15 cellular contexts compared by ENCODE assay signal in the genomic region with DNA sequence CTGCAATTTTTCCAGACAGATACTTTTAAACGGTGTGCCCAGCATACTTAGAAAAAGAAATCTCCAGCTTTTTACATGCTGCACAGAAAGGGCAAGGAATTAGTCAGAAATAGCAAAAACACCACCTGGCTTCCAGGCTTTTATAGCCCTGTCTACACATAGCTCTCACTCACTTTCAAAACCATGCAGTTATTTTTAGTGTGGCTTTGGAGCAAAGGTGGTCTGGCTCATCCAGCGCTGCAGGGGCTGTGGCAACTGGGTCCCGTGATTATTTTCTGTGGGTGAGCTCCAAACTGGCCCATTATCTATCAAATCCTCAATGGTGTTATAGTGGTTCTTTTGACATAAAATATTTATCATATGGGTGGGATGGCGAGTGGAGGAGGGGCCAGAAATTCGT. TPM values are rescaled to one million over a fixed set of nuclear protein-coding genes. Genes with fewer than 3 reads are reported as not detected.
DNase-seq lines count a peak whose midpoint lies in the region; ATAC-seq and TF ChIP-seq lines count a peak whose summit lies in the region.
"Had no signal": no experiment of that assay in that cellular context is flagged by ENCODE, and none has a peak within 500 bp of the region (broad histone marks: within the 10 kb centered on the region; RNA-seq: fewer than 3 reads in every experiment).

No MANE protein-coding gene starts in this region.

- H3K4me3 Mint-ChIP-seq in chondrocyte (ENCODE audit: unreplicated experiment), result no peak overlapping the region
- H3K4me3 Mint-ChIP-seq: CD14-positive monocyte had no signal

- no peak for TF ChIP-seq CTCF in chondrocyte (IDR thresholded peaks at IDR 0.05)
- no peak for TF ChIP-seq CTCF in heart left ventricle (IDR thresholded peaks at IDR 0.05)
- TF ChIP-seq CTCF in transverse colon (IDR thresholded peaks at IDR 0.05), result no peak

- in situ Hi-C loops in transverse colon (cut with MboI; ENCODE audit: low pct_ligation_motif_present in 1 of 4, low pct_unique_long_range_greater_than_20kb in 1 of 4, low sequenced_read_pairs in 3 of 4), result no loop called here

- no peak overlapping the region for H2AFZ ChIP-seq in trophoblast cell (ENCODE audit: insufficient read depth, low read length, poor library complexity)

- H4K91ac ChIP-seq in trophoblast cell (ENCODE audit: low read depth, low read length), result no peak overlapping the region

- no peak for TF ChIP-seq EP300 in transverse colon (IDR thresholded peaks at IDR 0.05; ENCODE audit: low read depth)

- H4K8ac ChIP-seq in trophoblast cell (ENCODE audit: low read depth, low read length), result no peak overlapping the region

- H3K36me3 ChIP-seq in heart left ventricle (peaks cover 0 to 16% (median 2%) of the 10 kb centered on the region in 9 donors), trophoblast cell (ENCODE audit: control insufficient read depth in 1 of 2, insufficient read depth in 2 of 2, low read length in 2 of 2) (peaks cover 18 to 25% of the 10 kb centered on the region in 2 experiments), transverse colon (no peaks in the 10 kb centered on the region)

- intact Hi-C loops in heart left ventricle (cut with DNase I), result loop anchor here in 1 of 10 donors (5.0 kb wide), 1 partner anchor 48 kb away; no protein-coding TSS in a partner anchor
- intact Hi-C loops in transverse colon (cut with DNase I; ENCODE audit: low total_unique reads), result no loop called here

- H3K4ac ChIP-seq in trophoblast cell (ENCODE audit: low read depth, low read length), result no peak overlapping the region

- peak overlapping the region in 11 of 12 donors; percentile 4 to 84 (median 49) for H3K27ac ChIP-seq in heart left ventricle
- H3K27ac ChIP-seq in trophoblast cell (ENCODE audit: low read depth, low read length), result peak overlapping the region; percentile 21
- peak overlapping the region; percentile 62 to 84 (median 81) for H3K27ac ChIP-seq in transverse colon

- peak overlapping the region; percentile 99 for H3K27ac Mint-ChIP-seq in chondrocyte (ENCODE audit: unreplicated experiment)
- H3K27ac Mint-ChIP-seq: CD14-positive monocyte had no signal

- no peak overlapping the region for H3K23ac ChIP-seq in trophoblast cell (ENCODE audit: low read length)

- H2BK5ac ChIP-seq in trophoblast cell (ENCODE audit: low read depth, low read length, poor library complexity), result no peak overlapping the region

- no peaks in the 10 kb centered on the region for H3K9me3 ChIP-seq in heart left ventricle
- no peaks in the 10 kb centered on the region for H3K9me3 ChIP-seq in trophoblast cell (ENCODE audit: insufficient read depth, low read depth, low read length)
- no peaks in the 10 kb centered on the region for H3K9me3 ChIP-seq in transverse colon

- no peak overlapping the region for H3K4me3 ChIP-seq in heart left ventricle
- H3K4me3 ChIP-seq in trophoblast cell (ENCODE audit: low read depth, low read length), result no peak overlapping the region
- H3K4me3 ChIP-seq in transverse colon, result no peak overlapping the region
- H3K4me3 ChIP-seq: K562 had no signal

- H4K12ac ChIP-seq in trophoblast cell (ENCODE audit: low read depth, low read length), result no peak overlapping the region

- TF ChIP-seq POLR2A in heart left ventricle (IDR thresholded peaks at IDR 0.05) (no peak), transverse colon (IDR thresholded peaks at IDR 0.05) (no peak)

- H3K27me3 Mint-ChIP-seq in chondrocyte (ENCODE audit: low read depth), result no peaks in the 10 kb centered on the region

- H3K79me1 ChIP-seq in trophoblast cell (ENCODE audit: low read length), result peaks cover 6% of the 10 kb centered on the region

- H3K18ac ChIP-seq in trophoblast cell (ENCODE audit: low read length), result no peak overlapping the region

- peaks cover 27% of the 10 kb centered on the region for H3K36me3 Mint-ChIP-seq in chondrocyte (ENCODE audit: low read depth)
- H3K36me3 Mint-ChIP-seq: CD14-positive monocyte had no signal

- H2AK5ac ChIP-seq in trophoblast cell (ENCODE audit: low read length), result no peak overlapping the region

- no peaks in the 10 kb centered on the region for H3K79me2 ChIP-seq in trophoblast cell (ENCODE audit: control insufficient read depth, insufficient read depth, low read length, poor library complexity)

- H3K9ac ChIP-seq in trophoblast cell (ENCODE audit: low read length), result no peak overlapping the region

- no peaks in the 10 kb centered on the region for H3K9me3 Mint-ChIP-seq in chondrocyte (ENCODE audit: low read depth)

- no peaks in the 10 kb centered on the region for H3K27me3 ChIP-seq in heart left ventricle
- H3K27me3 ChIP-seq in trophoblast cell (ENCODE audit: insufficient read depth, low read length), result no peaks in the 10 kb centered on the region
- no peaks in the 10 kb centered on the region for H3K27me3 ChIP-seq in transverse colon

- no peak overlapping the region for H2BK120ac ChIP-seq in trophoblast cell (ENCODE audit: insufficient read depth, low read length, poor library complexity)

- peaks cover 93% of the 10 kb centered on the region for H3K4me1 Mint-ChIP-seq in chondrocyte (ENCODE audit: low read depth)
- H3K4me1 Mint-ChIP-seq: CD14-positive monocyte had no signal

- peaks cover 6 to 63% (median 47%) of the 10 kb centered on the region in 12 donors for H3K4me1 ChIP-seq in heart left ventricle
- peaks cover 12 to 30% of the 10 kb centered on the region in 2 experiments for H3K4me1 ChIP-seq in trophoblast cell (ENCODE audit: control insufficient read depth in 1 of 2, insufficient read depth in 2 of 2, low read length in 2 of 2)
- H3K4me1 ChIP-seq in transverse colon, result peaks cover 6 to 31% (median 15%) of the 10 kb centered on the region in 4 donors

- no peak overlapping the region for H3K14ac ChIP-seq in trophoblast cell (ENCODE audit: low read length)

- no peak overlapping the region for H3K4me2 ChIP-seq in trophoblast cell (ENCODE audit: low read length)

- WGBS in heart left ventricle, 4 donors, result 49 to 59% (median 54%) methylated on average over 5 of the region's 5 CpGs
- WGBS in trophoblast cell (ENCODE audit: extremely low coverage, insufficient coverage, insufficient read length), result no CpG with 5 or more reads among the region's 5 CpGs
- WGBS in transverse colon (ENCODE audit: low coverage in 1 of 2), 2 donors, result 59 to 64% methylated on average over 5 of the region's 5 CpGs

- DNase-seq in chondrocyte (ENCODE audit: low spot score) (no peak), heart left ventricle (no peak), trophoblast cell (no peak), transverse colon (no peak), HUDEP-2 (lab: John Stamatoyannopoulos, UW; ENCODE audit: unreplicated experiment in 76 of 76) (no peak), NCI-H524 (lab: John Stamatoyannopoulos, UW) (no peak)
- DNase-seq: AML-193, DMS 273 treated with DMSO at 0.1 percent for 48 hours, NCI-H1436, NCI-H2029, NCI-H774, RPMI8226 had no signal

- H2BK12ac ChIP-seq in trophoblast cell (ENCODE audit: low read length), result no peak overlapping the region

- ATAC-seq in heart left ventricle, result peak in 2 of 4 donors; percentile 22 to 25
- no peak for ATAC-seq in GM19463 (IDR thresholded peaks at IDR 0.05; ENCODE audit: unreplicated experiment)
- ATAC-seq: K562 had no signal

RNA-seq across cellular contexts. Expression of a gene that starts 57.0 kb away (rescaled TPM):
- total RNA-seq in chondrocyte, result 1,370 to 2,411 TPM (median 2,366 TPM) in 3 replicates
- 100 to 1,000 TPM in 8 of 9 donors, 10 to 100 TPM in 1; 94.0 to 377 (median 166) TPM for total RNA-seq in heart left ventricle
- 100 to 1,000 TPM in 1 of 2 donors, 10 to 100 TPM in 1; 92.4 to 220 TPM for polyA plus RNA-seq in heart left ventricle
- polyA plus RNA-seq in trophoblast cell (2013), result 769 and 825 TPM in 2 replicates
- 100 to 1,000 TPM in 2 of 4 donors, 10 to 100 TPM in 2; 75.1 to 322 (median 115) TPM for total RNA-seq in transverse colon
- polyA plus RNA-seq: CD14-positive monocyte had no signal

RNA-seq across cellular contexts. Expression of a gene that starts 57.1 kb away (rescaled TPM):
- 2,319 to 5,210 TPM (median 5,209 TPM) in 3 replicates for total RNA-seq in chondrocyte
- 100 to 1,000 TPM in 8 of 9 donors, 10 to 100 TPM in 1; 91.9 to 428 (median 184) TPM for total RNA-seq in heart left ventricle
- 100 to 1,000 TPM in 1 of 2 donors, 10 to 100 TPM in 1; 52.6 to 194 TPM for polyA plus RNA-seq in heart left ventricle
- 445 and 497 TPM in 2 replicates for polyA plus RNA-seq in trophoblast cell (2013)
- 100 to 1,000 TPM in 2 of 4 donors, 10 to 100 TPM in 2; 46.4 to 180 (median 99.2) TPM for total RNA-seq in transverse colon
- polyA plus RNA-seq: K562 had no signal

Comparison
In these comparisons a context has a peak if more than half of its experiments do, and no peak if none do; other contexts are left out.
1. H3K27ac ChIP-seq: peak in every context shown above with its lines; median percentile 81 in transverse colon; 49 in heart left ventricle; 21 in trophoblast cell.